ENCODE assay signal across 8 cellular contexts in genomic region chr7:72924748-72925545, GRCh38. TPM values are rescaled to one million over a fixed set of nuclear protein-coding genes. Genes with fewer than 3 reads are reported as not detected.
DNase-seq lines count a peak whose midpoint lies in the region; ATAC-seq and TF ChIP-seq lines count a peak whose summit lies in the region.

Gene POM121, plus strand, starts transcription at chr7:72925095. Its CDS starts 27 bp downstream, at chr7:72925122.

- in situ Hi-C loops in HAP-1 (cut with MboI; ENCODE audit: low sequenced_read_pairs) (loop anchor here (10.0 kb wide), 1 partner anchor 100 kb away; the partner anchor contains the start of gene TYW1B), SK-MEL-5 (cut with HindIII; ENCODE audit: low pct_unique_long_range_greater_than_20kb, low sequenced_read_pairs) (no loop called here)

- no peak for TF ChIP-seq EP300 in gastroesophageal sphincter (IDR thresholded peaks at IDR 0.05)

- peak in 1 of 2 donors; percentile 80 for TF ChIP-seq POLR2A in gastroesophageal sphincter (IDR thresholded peaks at IDR 0.05)

- H3K27me3 ChIP-seq in HAP-1 (ENCODE audit: low read depth) (no peaks in the 10 kb centered on the region), MG63 (no peaks in the 10 kb centered on the region), gastroesophageal sphincter (no peaks in the 10 kb centered on the region)

- H3K9me3 ChIP-seq in HAP-1 (no peaks in the 10 kb centered on the region), MG63 (no peaks in the 10 kb centered on the region), gastroesophageal sphincter (no peaks in the 10 kb centered on the region)

- H3K4me1 ChIP-seq in HAP-1, result peaks cover 3% of the 10 kb centered on the region
- peaks cover 5 to 29% (median 14%) of the 10 kb centered on the region in 3 donors for H3K4me1 ChIP-seq in gastroesophageal sphincter

- DNase-seq in GF-D8 (lab: John Stamatoyannopoulos, UW) (peak; percentile 73), HAP-1 (ENCODE audit: low spot score in 2 of 2) (peak; percentile 45 to 86), MG63 (peak; percentile 74), SK-MEL-5 (ENCODE audit: low read depth, low spot score) (peak; percentile 86), nucleus accumbens (lab: John Stamatoyannopoulos, UW) (peak in 55 of 56 donors; percentile 7 to 88 (median 70)), superior temporal gyrus (ENCODE audit: extremely low spot score) (peak; percentile 87)
- DNase-seq in activated naive CD4-positive, alpha-beta T cell treated with Interleukin-2 at 50 U/mL for 16 hours, result peak; percentile 85

- H3K27ac ChIP-seq in gastroesophageal sphincter, result peak within 1 kb of the TSS; percentile 92 to 98 (median 96)

- 0% methylated on average over 2 of the region's 91 CpGs; no CpG with 5 or more reads in 1 of the 2 donors for WGBS in gastroesophageal sphincter (ENCODE audit: low coverage in 1 of 2), 2 donors

- peaks cover 37% of the 10 kb centered on the region for H3K36me3 ChIP-seq in HAP-1 (replicated peaks)
- H3K36me3 ChIP-seq in MG63, result peaks cover 20% of the 10 kb centered on the region
- peaks cover 0 to 41% of the 10 kb centered on the region in 2 donors for H3K36me3 ChIP-seq in gastroesophageal sphincter

- TF ChIP-seq CTCF in gastroesophageal sphincter (IDR thresholded peaks at IDR 0.05), result peak in 2 of 4 experiments; percentile 3 to 12

- peak; percentile 96 for ATAC-seq in gastroesophageal sphincter

- peak within 1 kb of the TSS; percentile 83 for H3K4me3 ChIP-seq in HAP-1
- peak within 1 kb of the TSS; percentile 67 for H3K4me3 ChIP-seq in MG63
- H3K4me3 ChIP-seq in gastroesophageal sphincter, result peak within 1 kb of the TSS; percentile 86 to 99

RNA-seq across cellular contexts. Expression of gene POM121, which starts in this region (rescaled TPM):
- 1.2 and 1.8 TPM in 2 replicates for total RNA-seq in MG63 (2014; rRNA removed; shearing (Covaris generic); ENCODE audit: low replicate concordance)
- total RNA-seq in SK-MEL-5 (2014; rRNA removed; shearing (Covaris generic)), result 9.2 and 12.8 TPM in 2 replicates
- polyA plus RNA-seq in SK-MEL-5 (2015; cell fraction: cytosol; rRNA removed), result 77.4 and 107 TPM in 2 replicates
- 39.0 and 57.6 TPM in 2 replicates for polyA plus RNA-seq in SK-MEL-5 (2015; cell fraction: nucleus; rRNA removed)
- total RNA-seq in gastroesophageal sphincter, result 10 to 100 TPM; 11.8 to 22.1 (median 14.6) TPM

Comparison
In these comparisons a context has a peak if more than half of its experiments do, and no peak if none do; other contexts are left out.
1. Peak in every context shown above with its lines: DNase-seq, ATAC-seq, H3K4me3 ChIP-seq and H3K27ac ChIP-seq.